Comparison of ENCODE assay signal across 1 cellular context in the genomic region with DNA sequence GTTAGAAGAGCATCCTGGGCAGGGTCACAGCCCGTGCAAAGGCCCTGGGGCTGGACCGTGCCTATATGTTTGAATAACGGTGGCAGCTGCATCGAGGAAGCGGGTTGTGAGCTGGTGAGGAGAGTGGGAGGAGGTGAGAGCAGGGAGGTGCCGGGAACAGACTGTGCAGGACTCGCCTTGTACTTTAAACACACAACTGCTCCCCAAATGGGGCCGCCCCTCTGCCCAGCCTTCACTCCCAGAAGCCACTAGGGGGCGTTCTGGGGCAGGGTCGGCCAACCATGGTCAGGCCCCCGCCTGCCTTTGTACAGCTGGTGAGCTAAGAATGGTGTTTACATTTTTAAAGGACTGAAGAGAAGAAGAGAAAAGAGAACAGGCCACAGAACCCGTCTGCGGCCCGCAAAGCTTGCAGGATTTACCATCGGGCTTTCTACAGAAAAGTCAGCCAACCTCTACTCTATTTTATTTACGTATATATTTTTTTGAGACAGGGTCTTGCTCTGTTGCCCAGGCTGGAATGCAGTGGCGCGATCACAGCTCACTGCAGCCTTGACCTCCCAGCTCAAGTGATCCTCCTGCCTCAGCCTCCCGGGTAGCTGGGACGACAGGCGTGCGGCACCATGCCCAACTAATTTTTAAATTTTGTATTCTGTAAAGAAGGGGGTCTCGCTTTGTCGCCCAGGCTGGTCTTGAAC.
TF ChIP-seq lines count a peak whose summit lies in the region.

No MANE protein-coding gene starts in this region.

TF ChIP-seq in IMR-90, 13 proteins besides CTCF, POLR2A, EP300 and RAD21:
- TF ChIP-seq SMC3 (IDR thresholded peaks at IDR 0.05; ENCODE audit: low read depth, low read length) (peak; percentile 58), MAZ (IDR thresholded peaks at IDR 0.05; ENCODE audit: borderline replicate concordance, low read depth, low read length) (0 out of 2 replicates have a peak, but pooled peaks have one; percentile 39)
